In genomic region chr9:105376893-105377292, GRCh38 we compare ENCODE assay signal across 17 cellular contexts.
DNase-seq lines count a peak whose midpoint lies in the region; ATAC-seq, FAIRE-seq and TF ChIP-seq lines count a peak whose summit lies in the region.
"Had no signal": no experiment of that assay in that cellular context is flagged by ENCODE, and none has a peak within 500 bp of the region (broad histone marks: within the 10 kb centered on the region; RNA-seq: fewer than 3 reads in every experiment).

No MANE protein-coding gene starts in this region.

- H3K27me3 ChIP-seq in bronchial epithelial cell (ENCODE audit: control insufficient read depth, insufficient read depth, low read length): no peaks in the 10 kb centered on the region
- no peaks in the 10 kb centered on the region for H3K27me3 ChIP-seq in pancreas
- no peaks in the 10 kb centered on the region for H3K27me3 ChIP-seq in esophagus squamous epithelium
- H3K27me3 ChIP-seq: BLaER1 treated with 17β-estradiol and CSF1 and Interleukin-3, amounts not matched to agents 10 nM and 100 nM had no signal

- POLR2A ChIA-PET in GM10248 (lab: Yijun Ruan, JAX): no interaction called here

- DNase-seq in DMS53 treated with DMSO at 0.1 percent for 48 hours (lab: John Stamatoyannopoulos, UW; ENCODE audit: unreplicated experiment) (peak; percentile 3), bronchial epithelial cell (ENCODE audit: low read depth) (peak; percentile 70), pancreas (no peak), retina (no peak), esophagus squamous epithelium (lab: John Stamatoyannopoulos, UW) (no peak), GM10248 (ENCODE audit: extremely low spot score) (no peak)
- no peak for DNase-seq in central memory CD4-positive, alpha-beta T cell
- DNase-seq: Calu3; CD8-positive, alpha-beta T cell; GOT3; H9; IMR-90 had no signal

- 64% methylated on average over 1 of the region's 1 CpG for whole genome bisulfite sequencing in pancreas, 2 donors
- 75 to 91% methylated on average over 1 of the region's 1 CpG for WGBS in esophagus squamous epithelium, 2 donors

- no peak for ATAC-seq in pancreas
- ATAC-seq: CD8-positive, alpha-beta T cell; K562 had no signal

- H3K4me1 ChIP-seq in pancreas (no peaks in the 10 kb centered on the region), esophagus squamous epithelium (no peaks in the 10 kb centered on the region)
- H3K4me1 ChIP-seq: BLaER1 treated with 17β-estradiol and CSF1 and Interleukin-3, amounts not matched to agents 10 nM and 100 nM had no signal

- intact Hi-C loops in pancreas (cut with DNase I) (no loop called here), esophagus squamous epithelium (cut with DNase I) (no loop called here)

- H3K36me3 ChIP-seq in bronchial epithelial cell (ENCODE audit: control insufficient read depth, insufficient read depth, low read length) (no peaks in the 10 kb centered on the region), pancreas (peaks cover 0 to 7% (median 0%) of the 10 kb centered on the region in 3 donors), esophagus squamous epithelium (peaks cover 0 to 59% (median 0%) of the 10 kb centered on the region in 3 donors)

- no peak for FAIRE-seq in bronchial epithelial cell (lab: Jason Lieb, UNC)
- peak; percentile 17 for FAIRE-seq in pancreas (lab: Jason Lieb, UNC)
- FAIRE-seq: G401.6, GM12892, HTR-8/SVneo, K562 had no signal

- TF ChIP-seq CTCF in bronchial epithelial cell (IDR thresholded peaks at IDR 0.05; ENCODE audit: insufficient read depth, low read length, severe bottlenecking) (no peak), pancreas (IDR thresholded peaks at IDR 0.05) (no peak), esophagus squamous epithelium (IDR thresholded peaks at IDR 0.05) (no peak), GM10248 (IDR thresholded peaks at IDR 0.05; ENCODE audit: control extremely low read depth, extremely low read depth, low read depth, missing control alignments) (no peak)

- TF ChIP-seq POLR2A in esophagus squamous epithelium (IDR thresholded peaks at IDR 0.05): no peak

- H3K4me3 ChIP-seq in bronchial epithelial cell (ENCODE audit: low read depth, low read length): no peak overlapping the region
- H3K4me3 ChIP-seq in pancreas: no peak overlapping the region
- no peak overlapping the region for H3K4me3 ChIP-seq in esophagus squamous epithelium
- H3K4me3 ChIP-seq: BLaER1 treated with 17β-estradiol and CSF1 and Interleukin-3, amounts not matched to agents 10 nM and 100 nM; K562 had no signal

- H3K27ac ChIP-seq in pancreas: no peak overlapping the region
- no peak overlapping the region for H3K27ac ChIP-seq in esophagus squamous epithelium
- H3K27ac ChIP-seq: BLaER1 treated with 17β-estradiol and CSF1 and Interleukin-3, amounts not matched to agents 10 nM and 100 nM had no signal

- CTCF ChIA-PET in GM10248 (lab: Yijun Ruan, JAX): interaction anchor here (1.3 kb wide), 1 partner anchor 10 kb away, joined by 3 read pairs; no protein-coding TSS in a partner anchor

- no peaks in the 10 kb centered on the region for H3K9me3 ChIP-seq in pancreas
- no peaks in the 10 kb centered on the region for H3K9me3 ChIP-seq in esophagus squamous epithelium
- H3K9me3 ChIP-seq: BLaER1 treated with 17β-estradiol and CSF1 and Interleukin-3, amounts not matched to agents 10 nM and 100 nM had no signal

Comparison
In these comparisons a context has a peak if more than half of its experiments do, and no peak if none do; other contexts are left out.
1. DNase-seq: peak in DMS53 treated with DMSO at 0.1 percent for 48 hours (single experiment) and bronchial epithelial cell (single experiment); none in pancreas (0 of 6), retina (single experiment), esophagus squamous epithelium (single experiment), GM10248 (single experiment) and central memory CD4-positive, alpha-beta T cell (single experiment).